Comparison of ENCODE assay signal across 26 cellular contexts in the genomic region with DNA sequence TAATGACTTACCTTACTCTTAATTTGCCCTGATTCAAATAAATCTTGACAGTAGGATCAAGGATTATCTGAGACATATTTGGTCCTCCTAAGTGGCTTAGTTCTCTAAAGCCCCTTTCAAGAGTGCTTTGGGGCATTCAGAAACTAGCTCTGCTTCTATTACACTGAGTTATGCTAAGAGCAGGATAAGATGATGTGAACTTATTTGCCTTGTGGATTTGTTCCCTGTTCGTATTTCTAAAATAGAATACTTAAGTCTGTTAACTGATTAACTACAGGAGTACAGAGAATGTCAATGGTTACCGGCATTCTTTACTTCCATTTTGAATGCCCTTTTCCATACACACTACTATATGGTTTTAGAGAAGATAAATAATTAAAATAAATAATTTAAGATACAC.
"Had no signal": no experiment of that assay in that cellular context is flagged by ENCODE, and none has a peak within 500 bp of the region (broad histone marks: within the 10 kb centered on the region; RNA-seq: fewer than 3 reads in every experiment).

No MANE protein-coding gene starts in this region.

- FAIRE-seq: endothelial cell of umbilical vein had no signal

- H3K4me3 ChIP-seq: coronary artery, esophagus muscularis mucosa, gastroesophageal sphincter, heart left ventricle, hepatocyte, neural progenitor cell, prostate gland, right atrium auricular region, skin epidermis, spleen, suprapubic skin, transverse colon had no signal

- H2AFZ ChIP-seq: hepatocyte, neural progenitor cell, parathyroid adenoma had no signal

- H3K4me1 ChIP-seq: gastroesophageal sphincter, neural progenitor cell, parathyroid adenoma, prostate gland, spleen had no signal

- H3K4me2 ChIP-seq: hepatocyte, neural progenitor cell had no signal

- H3K36me3 ChIP-seq: esophagus muscularis mucosa, gastroesophageal sphincter, heart left ventricle, neural progenitor cell, prostate gland, right atrium auricular region, suprapubic skin, transverse colon had no signal

- H3K9me3 ChIP-seq: prostate gland had no signal

- H3K9ac ChIP-seq: neural progenitor cell, parathyroid adenoma had no signal

- DNase-seq: dermis blood vessel endothelial cell; effector memory CD4-positive, alpha-beta T cell; foreskin keratinocyte; heart left ventricle; left colon; left ventricle myocardium superior; mammary epithelial cell; mesendoderm; midbrain; naive thymus-derived CD4-positive, alpha-beta T cell; spleen; stimulated activated CD4-positive, alpha-beta T cell treated with anti-CD3 and anti-CD28 coated beads, Interleukin-15, amount 100 ng/mL, for 24 hours; stimulated activated CD4-positive, alpha-beta T cell treated with anti-CD3 and anti-CD28 coated beads, Interleukin-2, amount 100 ng/mL, for 48 hours; stimulated activated naive B cell treated with anti-CD40 and anti-IgM and Interleukin-4, amounts not matched to agents 10 μg/mL and 1 μg/mL and 100 μg/mL, for 72 hours; transverse colon had no signal

- H3K79me2 ChIP-seq: hepatocyte, parathyroid adenoma had no signal

- H3K27me3 ChIP-seq: esophagus muscularis mucosa, foreskin keratinocyte, gastroesophageal sphincter, heart left ventricle, hepatocyte, neural progenitor cell, right atrium auricular region, spleen, suprapubic skin, transverse colon had no signal

- H3K27ac ChIP-seq: coronary artery, esophagus muscularis mucosa, foreskin keratinocyte, gastroesophageal sphincter, heart left ventricle, hepatocyte, neural progenitor cell, parathyroid adenoma, prostate gland, skin epidermis, spleen, suprapubic skin, transverse colon had no signal

- ATAC-seq: foreskin keratinocyte; gastroesophageal sphincter; left colon; left ventricle myocardium superior; naive thymus-derived CD4-positive, alpha-beta T cell; stimulated activated naive B cell treated with anti-CD40 and anti-IgM and Interleukin-4, amounts not matched to agents 10 μg/mL and 1 μg/mL and 100 μg/mL, for 72 hours had no signal
